23 cellular contexts compared by ENCODE assay signal in genomic region chr3:4930501-4930900, GRCh38.
"Had no signal": no experiment of that assay in that cellular context is flagged by ENCODE, and none has a peak within 500 bp of the region (broad histone marks: within the 10 kb centered on the region; RNA-seq: fewer than 3 reads in every experiment).

No MANE protein-coding gene starts in this region.

- H3K9me3 Mint-ChIP-seq: dendritic cell treated with granulocyte-macrophage colony-stimulating factor and Interleukin-4, amounts not matched to agents 40 ng/mL and 50 ng/mL, for 4 days; effector memory CD8-positive, alpha-beta T cell; memory B cell; nephron; neural progenitor cell; stimulated activated naive B cell treated with anti-CD40 and anti-IgM and Interleukin-4, amounts not matched to agents 10 μg/mL and 1 μg/mL and 100 μg/mL, for 72 hours; stimulated activated naive CD8-positive, alpha-beta T cell treated with anti-CD3 and anti-CD28 coated beads, Interleukin-15, Interleukin-2, amounts not matched to agents 100 ng/mL and 50 ng/mL, for 24 hours had no signal

- H3K4me3 ChIP-seq: colonic mucosa, gastrocnemius medialis, lung, neural progenitor cell, right lobe of liver, thoracic aorta, tibial nerve, upper lobe of left lung had no signal

- H3K27me3 Mint-ChIP-seq: dendritic cell treated with granulocyte-macrophage colony-stimulating factor and Interleukin-4, amounts not matched to agents 40 ng/mL and 50 ng/mL, for 4 days; effector memory CD8-positive, alpha-beta T cell; memory B cell; naive thymus-derived CD4-positive, alpha-beta T cell; progenitor cell of endocrine pancreas; stimulated activated naive CD8-positive, alpha-beta T cell treated with anti-CD3 and anti-CD28 coated beads, Interleukin-15, Interleukin-2, amounts not matched to agents 100 ng/mL and 50 ng/mL, for 24 hours had no signal

- H2AFZ ChIP-seq: neural progenitor cell, parathyroid adenoma had no signal

- H3K4me3 Mint-ChIP-seq: dendritic cell treated with granulocyte-macrophage colony-stimulating factor and Interleukin-4, amounts not matched to agents 40 ng/mL and 50 ng/mL, for 4 days; effector memory CD8-positive, alpha-beta T cell; memory B cell; naive thymus-derived CD4-positive, alpha-beta T cell; nephron; neural progenitor cell; stimulated activated naive B cell treated with anti-CD40 and anti-IgM and Interleukin-4, amounts not matched to agents 10 μg/mL and 1 μg/mL and 100 μg/mL, for 72 hours; stimulated activated naive CD8-positive, alpha-beta T cell treated with anti-CD3 and anti-CD28 coated beads, Interleukin-15, Interleukin-2, amounts not matched to agents 100 ng/mL and 50 ng/mL, for 24 hours had no signal

- H3K4me1 Mint-ChIP-seq: nephron, neural progenitor cell had no signal

- H3K27ac Mint-ChIP-seq: dendritic cell treated with granulocyte-macrophage colony-stimulating factor and Interleukin-4, amounts not matched to agents 40 ng/mL and 50 ng/mL, for 4 days; effector memory CD8-positive, alpha-beta T cell; memory B cell; nephron; neural progenitor cell; progenitor cell of endocrine pancreas; stimulated activated naive B cell treated with anti-CD40 and anti-IgM and Interleukin-4, amounts not matched to agents 10 μg/mL and 1 μg/mL and 100 μg/mL, for 72 hours; stimulated activated naive CD8-positive, alpha-beta T cell treated with anti-CD3 and anti-CD28 coated beads, Interleukin-15, Interleukin-2, amounts not matched to agents 100 ng/mL and 50 ng/mL, for 24 hours had no signal

- H3K36me3 Mint-ChIP-seq: memory B cell; neural progenitor cell; stimulated activated naive B cell treated with anti-CD40 and anti-IgM and Interleukin-4, amounts not matched to agents 10 μg/mL and 1 μg/mL and 100 μg/mL, for 72 hours had no signal

- H3K9me3 ChIP-seq: colonic mucosa, gastrocnemius medialis, right lobe of liver, thoracic aorta, tibial nerve, upper lobe of left lung had no signal

- H3K36me3 ChIP-seq: colonic mucosa, gastrocnemius medialis, neural progenitor cell, right lobe of liver, thoracic aorta, tibial nerve, upper lobe of left lung had no signal

- H3K27me3 ChIP-seq: colonic mucosa, gastrocnemius medialis, neural progenitor cell, right lobe of liver, tibial nerve, upper lobe of left lung had no signal

- H3K4me2 ChIP-seq: neural progenitor cell had no signal

- DNase-seq: colonic mucosa; effector memory CD8-positive, alpha-beta T cell; gastrocnemius medialis; head of caudate nucleus; midbrain; naive thymus-derived CD4-positive, alpha-beta T cell; right lobe of liver; small intestine; stimulated activated CD4-positive, alpha-beta T cell treated with anti-CD3 and anti-CD28 coated beads, Interleukin-15, amount 100 ng/mL, for 24 hours; stimulated activated CD4-positive, alpha-beta T cell treated with anti-CD3 and anti-CD28 coated beads, Interleukin-2, amount 100 ng/mL, for 48 hours; stimulated activated naive B cell treated with anti-CD40 and anti-IgM and Interleukin-4, amounts not matched to agents 10 μg/mL and 1 μg/mL and 100 μg/mL, for 72 hours; upper lobe of left lung had no signal

- H3K4me1 ChIP-seq: colonic mucosa, gastrocnemius medialis, neural progenitor cell, parathyroid adenoma, right lobe of liver, tibial nerve, upper lobe of left lung had no signal

- H3K27ac ChIP-seq: colonic mucosa, gastrocnemius medialis, neural progenitor cell, parathyroid adenoma, right lobe of liver, thoracic aorta, upper lobe of left lung had no signal

- ATAC-seq: effector memory CD8-positive, alpha-beta T cell; gastrocnemius medialis; left lobe of liver; naive thymus-derived CD4-positive, alpha-beta T cell; right lobe of liver; stimulated activated naive B cell treated with anti-CD40 and anti-IgM and Interleukin-4, amounts not matched to agents 10 μg/mL and 1 μg/mL and 100 μg/mL, for 72 hours had no signal

- H3K79me2 ChIP-seq: parathyroid adenoma had no signal

- H3K9ac ChIP-seq: neural progenitor cell, parathyroid adenoma had no signal
